Comparison of ENCODE assay signal across 21 cellular contexts in genomic region chr6:113598786-113599185, GRCh38.
"Had no signal": no experiment of that assay in that cellular context is flagged by ENCODE, and none has a peak within 500 bp of the region (broad histone marks: within the 10 kb centered on the region; RNA-seq: fewer than 3 reads in every experiment).

No MANE protein-coding gene starts in this region.

- H3K27ac Mint-ChIP-seq: endodermal cell; naive thymus-derived CD8-positive, alpha-beta T cell had no signal

- H2AFZ ChIP-seq: hepatocyte had no signal

- ATAC-seq: mucosa of descending colon; naive thymus-derived CD8-positive, alpha-beta T cell had no signal

- H3K36me3 Mint-ChIP-seq: naive thymus-derived CD8-positive, alpha-beta T cell had no signal

- H3K4me1 Mint-ChIP-seq: naive thymus-derived CD8-positive, alpha-beta T cell had no signal

- H3K4me3 ChIP-seq: colonic mucosa, hepatocyte, mucosa of descending colon, sigmoid colon, skin epidermis, stomach, thoracic aorta had no signal

- H3K9ac ChIP-seq: parathyroid adenoma had no signal

- H3K4me3 Mint-ChIP-seq: endodermal cell; naive thymus-derived CD8-positive, alpha-beta T cell had no signal

- H3K9me3 Mint-ChIP-seq: endodermal cell had no signal

- H3K36me3 ChIP-seq: colonic mucosa, sigmoid colon, stomach, thoracic aorta had no signal

- H3K27ac ChIP-seq: colonic mucosa, hepatocyte, parathyroid adenoma, skin epidermis, stomach, thoracic aorta had no signal

- H3K4me2 ChIP-seq: hepatocyte had no signal

- DNase-seq: colonic mucosa; dermis blood vessel endothelial cell; endodermal cell; erythroblast; foreskin melanocyte; head of caudate nucleus; kidney; left cardiac atrium; mucosa of descending colon; naive thymus-derived CD8-positive, alpha-beta T cell; occipital lobe; sigmoid colon; stimulated activated CD4-positive, alpha-beta T cell treated with anti-CD3 and anti-CD28 coated beads, Interleukin-12 subunit alpha, Interleukin-12 subunit beta, amount 100 ng/mL, for 4 hours; stimulated activated naive CD4-positive, alpha-beta T cell; stomach; substantia nigra; trophoblast cell had no signal

- H3K27me3 ChIP-seq: colonic mucosa, hepatocyte, sigmoid colon, stomach had no signal

- H3K9me3 ChIP-seq: colonic mucosa, mucosa of descending colon, sigmoid colon, stomach, thoracic aorta had no signal
